Comparison of ENCODE assay signal across 30 cellular contexts in the genomic region with DNA sequence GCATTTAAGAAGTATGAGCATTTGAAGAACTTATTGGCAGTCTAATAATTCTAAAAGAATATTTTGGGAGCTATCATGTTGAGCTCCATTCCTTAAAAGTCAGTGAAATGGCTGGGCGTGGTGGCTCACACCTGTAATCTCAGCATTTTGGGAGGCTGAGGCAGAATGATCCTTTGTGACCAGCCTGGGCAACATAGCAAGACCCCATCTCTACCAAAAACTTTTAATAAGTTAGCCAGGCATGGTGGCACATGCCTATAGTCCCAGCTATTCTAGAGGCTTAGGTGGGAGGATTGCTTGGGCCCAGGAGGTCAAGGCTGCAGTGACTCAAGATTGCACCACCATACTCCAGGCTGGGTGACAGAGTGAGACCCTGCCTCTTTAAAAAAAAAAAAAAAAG.
"Had no signal": no experiment of that assay in that cellular context is flagged by ENCODE, and none has a peak within 500 bp of the region (broad histone marks: within the 10 kb centered on the region; RNA-seq: fewer than 3 reads in every experiment).

No MANE protein-coding gene starts in this region.

- H3K27me3 ChIP-seq: ascending aorta, cardiac muscle cell had no signal

- ATAC-seq: activated CD4-positive, alpha-beta T cell treated with anti-CD3 and anti-CD28 coated beads for 36 hours; activated CD8-positive, alpha-beta memory T cell treated with anti-CD3 and anti-CD28 coated beads, Interleukin-2, amount 10 ng/mL, durations not matched to agents 7 days and 5 days; activated CD8-positive, alpha-beta T cell treated with anti-CD3 and anti-CD28 coated beads, Interleukin-2, amount 10 ng/mL, durations not matched to agents 7 days and 5 days; activated naive CD8-positive, alpha-beta T cell treated with anti-CD3 and anti-CD28 coated beads, Interleukin-2, amount 50 U/mL, for 24 hours had no signal

- H3K27ac ChIP-seq: ascending aorta, cardiac muscle cell, VCaP had no signal

- H3K9me3 ChIP-seq: ascending aorta had no signal

- FAIRE-seq: bronchial epithelial cell had no signal

- DNase-seq: activated CD4-positive, alpha-beta memory T cell treated with anti-CD3 and anti-CD28 coated beads, Interleukin-2, amount 10 ng/mL, durations not matched to agents 7 days and 5 days; activated CD4-positive, alpha-beta T cell treated with anti-CD3 and anti-CD28 coated beads for 1 hour; activated CD4-positive, alpha-beta T cell treated with anti-CD3 and anti-CD28 coated beads for 36 hours; activated CD4-positive, alpha-beta T cell treated with anti-CD3 and anti-CD28 coated beads for 48 hours; activated CD4-positive, alpha-beta T cell treated with anti-CD3 and anti-CD28 coated beads, Interleukin-2, amount 10 ng/mL, durations not matched to agents 7 days and 5 days; activated CD4-positive, alpha-beta T cell treated with anti-CD3 and anti-CD28 coated beads, Interleukin-2, amount 50 U/mL, for 48 hours; activated CD4-positive, CD25-positive, alpha-beta regulatory T cell; activated CD8-positive, alpha-beta memory T cell treated with anti-CD3 and anti-CD28 coated beads for 24 hours; activated CD8-positive, alpha-beta memory T cell treated with anti-CD3 and anti-CD28 coated beads, Interleukin-2, amount 10 ng/mL, durations not matched to agents 7 days and 5 days; activated CD8-positive, alpha-beta memory T cell treated with anti-CD3 and anti-CD28 coated beads, Interleukin-2, amount 50 U/mL, for 48 hours; activated CD8-positive, alpha-beta T cell treated with anti-CD3 and anti-CD28 coated beads, Interleukin-2, amount 10 ng/mL, durations not matched to agents 7 days and 5 days; activated effector memory CD4-positive, alpha-beta T cell treated with Interleukin-2 at 50 U/mL for 16 hours; activated gamma-delta T cell; activated naive CD4-positive, alpha-beta T cell treated with anti-CD3 and anti-CD28 coated beads, Interleukin-2, amount 10 ng/mL, durations not matched to agents 7 days and 5 days; activated naive CD4-positive, alpha-beta T cell treated with Interleukin-2 at 50 U/mL for 16 hours; activated naive CD8-positive, alpha-beta T cell treated with anti-CD3 and anti-CD28 coated beads, Interleukin-2, amount 10 ng/mL, durations not matched to agents 7 days and 5 days; activated naive CD8-positive, alpha-beta T cell treated with anti-CD3 and anti-CD28 coated beads, Interleukin-2, amount 50 U/mL, for 24 hours; activated T-cell treated with anti-CD3 and anti-CD28 coated beads, Interleukin-2, amount 50 U/mL, for 24 hours; activated T-cell treated with anti-CD3 and anti-CD28 coated beads, Interleukin-2, amount 50 U/mL, for 48 hours; amygdala; anterior cingulate cortex; caudate nucleus; cerebellar nuclear complex; T-helper 1 cell; T-helper 2 cell; T-helper 9 cell had no signal

- H3K4me1 ChIP-seq: ascending aorta had no signal

- H3K4me3 ChIP-seq: ascending aorta, cardiac muscle cell had no signal
